Comparison of ENCODE assay signal across 8 cellular contexts in genomic region chr4:105191621-105192210, GRCh38.
DNase-seq lines count a peak whose midpoint lies in the region; ATAC-seq, FAIRE-seq and TF ChIP-seq lines count a peak whose summit lies in the region.

No MANE protein-coding gene starts in this region.

- peak; percentile 25 for DNase-seq in GM13977 (ENCODE audit: low spot score)
- peak; percentile 7 for DNase-seq in NAMALWA (ENCODE audit: low spot score)
- peak; percentile 31 for DNase-seq in stromal cell of bone marrow (ENCODE audit: low read depth)
- no peak for DNase-seq in HPDE6-E6E7 (ENCODE audit: extremely low spot score)
- DNase-seq in cerebellar nuclear complex (lab: John Stamatoyannopoulos, UW) = no peak
- DNase-seq in activated CD4-positive, alpha-beta T cell treated with anti-CD3 and anti-CD28 coated beads for 1 hour = no peak

- no peak for TF ChIP-seq CTCF in GM13977 (IDR thresholded peaks at IDR 0.05; ENCODE audit: extremely low read depth, insufficient read depth, missing control alignments)

- ATAC-seq in GM21723 (IDR thresholded peaks at IDR 0.05; ENCODE audit: unreplicated experiment) = peak; percentile 60

- peak; percentile 4 for FAIRE-seq in endometrium (lab: Jason Lieb, UNC)

- in situ Hi-C loops in GM13977 (cut with MboI; ENCODE audit: low pct_unique_long_range_greater_than_20kb, low sequenced_read_pairs, unreplicated experiment) = no loop called here

Comparison
In these comparisons a context has a peak if more than half of its experiments do, and no peak if none do; other contexts are left out.
1. DNase-seq: peak in GM13977 (single experiment), NAMALWA (single experiment) and stromal cell of bone marrow (single experiment); none in HPDE6-E6E7 (single experiment), cerebellar nuclear complex (0 of 2) and activated CD4-positive, alpha-beta T cell treated with anti-CD3 and anti-CD28 coated beads for 1 hour (single experiment).